In the genomic region with DNA sequence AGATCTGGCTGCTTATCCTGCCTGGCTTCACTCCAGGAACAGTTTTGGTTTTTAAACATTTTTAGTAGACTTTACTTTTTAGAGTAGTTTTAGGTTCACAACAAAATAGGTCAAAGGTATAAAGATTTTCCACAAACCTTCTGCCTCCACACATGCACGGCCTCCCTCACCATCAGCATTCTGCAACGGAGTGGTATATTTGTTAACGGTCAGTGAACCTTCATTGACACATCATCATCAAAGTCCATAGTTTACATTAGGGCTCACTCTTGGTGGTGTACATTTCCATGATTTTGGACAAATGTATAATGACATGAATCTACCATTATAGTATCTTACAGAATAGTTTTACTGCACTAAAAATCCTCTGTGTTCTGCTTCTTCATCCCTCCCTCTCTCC, we compare ENCODE assay signal across 9 cellular contexts.
"Had no signal": no experiment of that assay in that cellular context is flagged by ENCODE, and none has a peak within 500 bp of the region (broad histone marks: within the 10 kb centered on the region; RNA-seq: fewer than 3 reads in every experiment).

No MANE protein-coding gene starts in this region.

- H3K4me1 Mint-ChIP-seq: neural crest cell had no signal

- H3K4me3 ChIP-seq: adrenal gland, colonic mucosa, heart left ventricle had no signal

- H3K4me3 Mint-ChIP-seq: activated CD4-positive, alpha-beta memory T cell treated with anti-CD3 and anti-CD28 coated beads, Interleukin-2, amount 10 ng/mL, durations not matched to agents 7 days and 5 days; activated CD4-positive, alpha-beta T cell treated with anti-CD3 and anti-CD28 coated beads, Interleukin-2, amount 10 ng/mL, durations not matched to agents 24 days and 14 days; central memory CD8-positive, alpha-beta T cell; naive thymus-derived CD4-positive, alpha-beta T cell; neural crest cell had no signal

- H3K9me3 ChIP-seq: adrenal gland, colonic mucosa had no signal

- H3K9me3 Mint-ChIP-seq: activated CD4-positive, alpha-beta memory T cell treated with anti-CD3 and anti-CD28 coated beads, Interleukin-2, amount 10 ng/mL, durations not matched to agents 7 days and 5 days; activated CD4-positive, alpha-beta T cell treated with anti-CD3 and anti-CD28 coated beads, Interleukin-2, amount 10 ng/mL, durations not matched to agents 24 days and 14 days; central memory CD8-positive, alpha-beta T cell; naive thymus-derived CD4-positive, alpha-beta T cell; neural crest cell had no signal

- H3K27me3 ChIP-seq: adrenal gland, colonic mucosa, heart left ventricle had no signal

- H3K36me3 ChIP-seq: adrenal gland, colonic mucosa had no signal

- H3K27ac Mint-ChIP-seq: activated CD4-positive, alpha-beta memory T cell treated with anti-CD3 and anti-CD28 coated beads, Interleukin-2, amount 10 ng/mL, durations not matched to agents 7 days and 5 days; activated CD4-positive, alpha-beta T cell treated with anti-CD3 and anti-CD28 coated beads, Interleukin-2, amount 10 ng/mL, durations not matched to agents 24 days and 14 days; progenitor cell of endocrine pancreas had no signal

- H3K27ac ChIP-seq: colonic mucosa, heart left ventricle had no signal

- H3K27me3 Mint-ChIP-seq: activated CD4-positive, alpha-beta memory T cell treated with anti-CD3 and anti-CD28 coated beads, Interleukin-2, amount 10 ng/mL, durations not matched to agents 7 days and 5 days; central memory CD8-positive, alpha-beta T cell had no signal
